Comparison of ENCODE assay signal across 22 cellular contexts in the genomic region with DNA sequence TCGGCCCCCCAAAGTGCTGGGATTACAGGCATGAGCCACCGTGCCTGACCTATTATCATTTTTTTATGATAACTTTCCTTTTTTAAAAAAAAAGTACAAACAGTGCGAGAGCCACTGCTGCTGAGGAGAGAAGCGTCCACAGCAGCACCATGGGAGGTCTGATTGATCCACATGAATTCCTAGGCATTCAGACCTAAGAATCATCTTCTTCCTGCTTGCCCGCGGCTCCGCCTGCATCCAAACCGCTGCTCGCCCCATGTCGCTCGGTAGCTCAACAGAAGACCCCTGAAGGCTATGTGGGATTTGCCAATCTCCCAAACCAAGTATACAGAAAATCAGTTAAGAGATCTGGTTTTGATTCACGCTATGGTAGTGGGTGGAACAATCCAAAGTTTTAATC.
"Had no signal": no experiment of that assay in that cellular context is flagged by ENCODE, and none has a peak within 500 bp of the region (broad histone marks: within the 10 kb centered on the region; RNA-seq: fewer than 3 reads in every experiment).

No MANE protein-coding gene starts in this region.

- H3K4me3 Mint-ChIP-seq: IgD-negative memory B cell, T-cell had no signal

- H3K4me3 ChIP-seq: K562 had no signal

- H3K4me1 Mint-ChIP-seq: IgD-negative memory B cell, T-cell had no signal

- H3K9ac ChIP-seq: KMS-11, SK-N-SH had no signal

- FAIRE-seq: HepG2, K562, RCC 7860 had no signal

- ATAC-seq: HepG2, K562, T-cell had no signal

- DNase-seq: Kasumi-1, MM.1S, NCI-H1092 treated with DMSO at 0.1 percent for 48 hours, NCI-H1436 treated with DMSO at 0.1 percent for 48 hours, NCI-H1694, NCI-H187 treated with DMSO at 0.1 percent for 48 hours, NCI-H2029 treated with DMSO at 0.1 percent for 48 hours, NCI-H2171 treated with DMSO at 0.1 percent for 48 hours, NCI-H345, NCI-H524, NCI-H526 treated with DMSO at 0.1 percent for 48 hours, NCI-H748 treated with DMSO at 0.1 percent for 48 hours, SHP77, SK-N-SH, SW 1271, T-cell had no signal

- H3K27ac Mint-ChIP-seq: IgD-negative memory B cell, T-cell had no signal

- H3K9me3 ChIP-seq: SK-N-SH had no signal

- H3K36me3 Mint-ChIP-seq: IgD-negative memory B cell, T-cell had no signal

- H3K4me2 ChIP-seq: KMS-11, SK-N-SH had no signal

- H3K27ac ChIP-seq: KMS-11, RWPE1 had no signal

- H3K9me3 Mint-ChIP-seq: IgD-negative memory B cell, T-cell had no signal
